23 cellular contexts compared by ENCODE assay signal in the genomic region with DNA sequence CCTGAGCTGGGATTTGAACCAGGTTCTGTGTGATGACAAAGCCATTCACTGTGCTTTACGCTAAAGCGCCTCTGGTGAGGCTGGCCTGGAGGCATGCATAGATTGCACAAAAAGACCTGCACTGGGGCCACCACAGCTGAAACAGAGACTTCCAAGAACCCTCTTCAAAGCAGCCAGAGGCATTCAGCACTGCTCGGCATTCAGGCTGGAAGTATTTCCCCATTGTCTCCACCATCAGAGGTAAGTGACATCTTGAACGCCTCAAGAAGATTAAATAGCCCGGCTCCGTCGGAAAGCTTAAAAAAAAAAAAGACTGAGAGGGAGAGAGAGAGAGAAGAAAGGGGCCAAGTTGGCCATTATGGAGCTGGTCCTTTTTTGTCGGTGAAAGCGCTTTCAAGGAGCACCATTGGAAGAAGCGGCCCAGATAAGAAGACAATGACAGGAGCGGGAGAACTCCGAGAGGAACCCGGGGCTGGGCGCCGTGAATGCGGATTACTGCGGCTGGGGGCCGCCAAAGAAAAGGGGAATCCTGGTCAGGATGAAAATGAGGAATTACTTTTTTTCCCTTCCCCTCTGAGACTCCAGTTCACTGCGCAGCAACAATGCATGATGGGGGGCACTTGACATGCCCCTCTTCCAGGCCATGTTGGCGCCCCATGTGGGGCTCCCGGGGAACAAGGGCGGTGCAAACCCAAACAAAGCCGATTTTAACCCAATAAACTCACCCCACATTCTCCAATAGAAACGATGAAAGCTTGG.
"Had no signal": no experiment of that assay in that cellular context is flagged by ENCODE, and none has a peak within 500 bp of the region (broad histone marks: within the 10 kb centered on the region; RNA-seq: fewer than 3 reads in every experiment).

No MANE protein-coding gene starts in this region.

- H3K4me1 ChIP-seq: lower lobe of right lung, stomach, upper lobe of left lung had no signal

- H3K4me3 Mint-ChIP-seq: activated CD4-positive, alpha-beta T cell treated with anti-CD3 and anti-CD28 coated beads, Interleukin-2, amount 10 ng/mL, durations not matched to agents 7 days and 5 days; activated T-cell treated with anti-CD3 and anti-CD28 coated beads, Interleukin-2, amount 50 U/mL, for 72 hours; mesothelial cell of epicardium; nephron; T-cell had no signal

- H3K27me3 ChIP-seq: upper lobe of left lung had no signal

- H3K27me3 Mint-ChIP-seq: activated CD4-positive, alpha-beta T cell treated with anti-CD3 and anti-CD28 coated beads, Interleukin-2, amount 10 ng/mL, durations not matched to agents 7 days and 5 days; T-cell had no signal

- H3K36me3 Mint-ChIP-seq: mesothelial cell of epicardium, T-cell had no signal

- DNase-seq: activated CD4-positive, alpha-beta T cell treated with anti-CD3 and anti-CD28 coated beads, Interleukin-2, amount 10 ng/mL, durations not matched to agents 7 days and 5 days; activated CD4-positive, CD25-positive, alpha-beta regulatory T cell; activated CD8-positive, alpha-beta memory T cell treated with anti-CD3 and anti-CD28 coated beads for 24 hours; activated effector memory CD4-positive, alpha-beta T cell treated with anti-CD3 and anti-CD28 coated beads, Interleukin-2, amount 50 U/mL, for 16 hours; activated naive CD4-positive, alpha-beta T cell treated with anti-CD3 and anti-CD28 coated beads, Interleukin-2, amount 50 U/mL, for 16 hours; activated T-cell treated with anti-CD3 and anti-CD28 coated beads, Interleukin-2, amount 50 U/mL, for 72 hours; cerebellar nuclear complex; cortex of kidney; effector CD8-positive, alpha-beta T cell; foreskin fibroblast; left cardiac atrium; lower lobe of right lung; stimulated activated CD4-positive, alpha-beta T cell treated with anti-CD3 and anti-CD28 coated beads, Interleukin-4, amount 100 ng/mL, for 1 hour; stomach; T-cell; upper lobe of left lung had no signal

- ATAC-seq: activated T-cell treated with anti-CD3 and anti-CD28 coated beads, Interleukin-2, amount 50 U/mL, for 72 hours; left cardiac atrium; lower lobe of right lung; sciatic nerve; T-cell had no signal

- H3K36me3 ChIP-seq: lower lobe of right lung, stomach, upper lobe of left lung had no signal

- H3K27ac Mint-ChIP-seq: activated CD4-positive, alpha-beta T cell treated with anti-CD3 and anti-CD28 coated beads, Interleukin-2, amount 10 ng/mL, durations not matched to agents 7 days and 5 days; activated T-cell treated with anti-CD3 and anti-CD28 coated beads, Interleukin-2, amount 50 U/mL, for 72 hours; mesothelial cell of epicardium; nephron; T-cell had no signal

- H3K4me1 Mint-ChIP-seq: activated CD4-positive, alpha-beta T cell treated with anti-CD3 and anti-CD28 coated beads, Interleukin-2, amount 10 ng/mL, durations not matched to agents 7 days and 5 days; nephron; T-cell had no signal

- H3K4me3 ChIP-seq: lower lobe of right lung, SK-N-MC, smooth muscle cell, stomach, upper lobe of left lung had no signal

- H3K9me3 Mint-ChIP-seq: activated CD4-positive, alpha-beta T cell treated with anti-CD3 and anti-CD28 coated beads, Interleukin-2, amount 10 ng/mL, durations not matched to agents 7 days and 5 days; activated T-cell treated with anti-CD3 and anti-CD28 coated beads, Interleukin-2, amount 50 U/mL, for 72 hours; mesothelial cell of epicardium; nephron had no signal

- FAIRE-seq: astrocyte, bronchial epithelial cell had no signal

- H3K9me3 ChIP-seq: lower lobe of right lung, stomach, upper lobe of left lung had no signal
